23 cellular contexts compared by ENCODE assay signal in genomic region chr6:5303711-5304110, GRCh38. TPM values are rescaled to one million over a fixed set of nuclear protein-coding genes. Genes with fewer than 3 reads are reported as not detected.
A peak's percentile ranks its signal among the peaks of the same experiment; 100 is the strongest.
DNase-seq lines count a peak whose midpoint lies in the region; ATAC-seq, FAIRE-seq and TF ChIP-seq lines count a peak whose summit lies in the region.
"Had no signal": no experiment of that assay in that cellular context is flagged by ENCODE, and none has a peak within 500 bp of the region (broad histone marks: within the 10 kb centered on the region; RNA-seq: fewer than 3 reads in every experiment).

No MANE protein-coding gene starts in this region.

- peaks cover 35 to 43% of the 10 kb centered on the region in 2 donors for H3K4me1 Mint-ChIP-seq in natural killer cell treated with Interleukin-12 subunit alpha and Interleukin-12 subunit beta and Interleukin-15 and Interleukin-18, amount 100 ng/mL, for 72 hours (ENCODE audit: low read depth in 2 of 2)
- H3K4me1 Mint-ChIP-seq in natural killer cell, result peaks cover 25 to 42% of the 10 kb centered on the region in 2 donors
- peaks cover 54% of the 10 kb centered on the region for H3K4me1 Mint-ChIP-seq in activated CD4-positive, alpha-beta memory T cell treated with anti-CD3 and anti-CD28 coated beads for 36 hours (ENCODE audit: low read depth)
- H3K4me1 Mint-ChIP-seq in activated naive CD4-positive, alpha-beta T cell treated with anti-CD3 and anti-CD28 coated beads, Interleukin-2, amount 10 ng/mL, durations not matched to agents 7 days and 5 days, result peaks cover 19% of the 10 kb centered on the region

- no peaks in the 10 kb centered on the region for H3K27me3 Mint-ChIP-seq in natural killer cell treated with Interleukin-12 subunit alpha and Interleukin-12 subunit beta and Interleukin-15 and Interleukin-18, amount 100 ng/mL, for 72 hours
- no peaks in the 10 kb centered on the region for H3K27me3 Mint-ChIP-seq in natural killer cell (ENCODE audit: low read depth in 2 of 2)
- H3K27me3 Mint-ChIP-seq in activated CD4-positive, alpha-beta memory T cell treated with anti-CD3 and anti-CD28 coated beads for 36 hours, result no peaks in the 10 kb centered on the region
- H3K27me3 Mint-ChIP-seq in activated naive CD4-positive, alpha-beta T cell treated with anti-CD3 and anti-CD28 coated beads, Interleukin-2, amount 10 ng/mL, durations not matched to agents 7 days and 5 days, result no peaks in the 10 kb centered on the region
- H3K27me3 Mint-ChIP-seq: activated naive CD4-positive, alpha-beta T cell treated with anti-CD3 and anti-CD28 coated beads, Interleukin-2, amount 50 U/mL, for 24 hours; stimulated activated naive CD8-positive, alpha-beta T cell treated with anti-CD3 and anti-CD28 coated beads, Interleukin-15, Interleukin-2, amounts not matched to agents 100 ng/mL and 50 ng/mL, for 24 hours had no signal

- ATAC-seq in natural killer cell treated with Interleukin-12 subunit alpha and Interleukin-12 subunit beta and Interleukin-15 and Interleukin-18, amount 100 ng/mL, for 72 hours, result no peak
- ATAC-seq in natural killer cell, result no peak

- CTCF ChIA-PET in activated CD4-positive, alpha-beta memory T cell treated with anti-CD3 and anti-CD28 coated beads for 36 hours (lab: Charles Lee), result interaction anchor here (0.8 to 5.9 kb wide), 31 partner anchors 9 to 165 kb away, joined by 3 to 77 read pairs (median 5); partner anchors contain the start of genes FARS2 and LYRM4
- CTCF ChIA-PET in activated naive CD4-positive, alpha-beta T cell treated with anti-CD3 and anti-CD28 coated beads, Interleukin-2, amount 10 ng/mL, durations not matched to agents 7 days and 5 days (lab: Charles Lee), result interaction anchor here (1.0 to 6.3 kb wide), 19 partner anchors 14 to 160 kb away, joined by 3 to 67 read pairs (median 7); partner anchors contain the start of genes FARS2 and LYRM4

- H3K4me2 ChIP-seq in hepatocyte, result peak overlapping the region; percentile 59

- no peak overlapping the region for H3K27ac ChIP-seq in hepatocyte
- H3K27ac ChIP-seq: SJCRH30, thoracic aorta, vagina had no signal

- no peak overlapping the region for H2AFZ ChIP-seq in hepatocyte

- H3K9me2 ChIP-seq in hepatocyte (replicated peaks; ENCODE audit: insufficient read depth), result no peaks in the 10 kb centered on the region

- no peak for DNase-seq in natural killer cell treated with Interleukin-12 subunit alpha and Interleukin-12 subunit beta and Interleukin-15 and Interleukin-18, amount 100 ng/mL, for 72 hours (ENCODE audit: low spot score)
- DNase-seq in natural killer cell, result no peak
- no peak for DNase-seq in activated CD4-positive, alpha-beta memory T cell treated with anti-CD3 and anti-CD28 coated beads for 36 hours
- no peak for DNase-seq in hepatocyte (ENCODE audit: low spot score)
- no peak for DNase-seq in NAMALWA (ENCODE audit: low spot score)
- no peak for DNase-seq in activated naive CD4-positive, alpha-beta T cell treated with anti-CD3 and anti-CD28 coated beads, Interleukin-2, amount 10 ng/mL, durations not matched to agents 7 days and 5 days
- DNase-seq in frontal cortex (ENCODE audit: low spot score in 2 of 2), result no peak
- DNase-seq in GF-D8 (lab: John Stamatoyannopoulos, UW), result no peak
- DNase-seq: amygdala, cortex of kidney, foreskin melanocyte, hippocampal formation, NCI-H524 treated with DMSO at 0.1 percent for 48 hours, SJCRH30, T1000 had no signal

- no peaks in the 10 kb centered on the region for H3K36me3 ChIP-seq in hepatocyte (replicated peaks; ENCODE audit: insufficient read depth, low read depth)
- H3K36me3 ChIP-seq: Peyer's patch, SJCRH30, thoracic aorta, vagina had no signal

- H3K36me3 Mint-ChIP-seq in natural killer cell treated with Interleukin-12 subunit alpha and Interleukin-12 subunit beta and Interleukin-15 and Interleukin-18, amount 100 ng/mL, for 72 hours, result no peaks in the 10 kb centered on the region
- H3K36me3 Mint-ChIP-seq in natural killer cell, result no peaks in the 10 kb centered on the region
- peaks cover 5% of the 10 kb centered on the region for H3K36me3 Mint-ChIP-seq in activated CD4-positive, alpha-beta memory T cell treated with anti-CD3 and anti-CD28 coated beads for 36 hours
- no peaks in the 10 kb centered on the region for H3K36me3 Mint-ChIP-seq in activated naive CD4-positive, alpha-beta T cell treated with anti-CD3 and anti-CD28 coated beads, Interleukin-2, amount 10 ng/mL, durations not matched to agents 7 days and 5 days
- H3K36me3 Mint-ChIP-seq: activated naive CD4-positive, alpha-beta T cell treated with anti-CD3 and anti-CD28 coated beads, Interleukin-2, amount 50 U/mL, for 24 hours had no signal

- peaks cover 12% of the 10 kb centered on the region for H3K4me1 ChIP-seq in hepatocyte (ENCODE audit: insufficient read depth)
- H3K4me1 ChIP-seq: Peyer's patch, SJCRH30 had no signal

- TF ChIP-seq CTCF in natural killer cell (IDR thresholded peaks at IDR 0.05) (no peak), hepatocyte (IDR thresholded peaks at IDR 0.05; ENCODE audit: poor library complexity) (no peak)

- no peaks in the 10 kb centered on the region for H4K20me1 ChIP-seq in hepatocyte (ENCODE audit: insufficient read depth, poor library complexity, severe bottlenecking)

- no peak overlapping the region for H3K4me3 ChIP-seq in hepatocyte
- H3K4me3 ChIP-seq: Peyer's patch, SJCRH30, thoracic aorta, vagina had no signal

- peak overlapping the region; percentile 74 for H3K4me3 Mint-ChIP-seq in natural killer cell treated with Interleukin-12 subunit alpha and Interleukin-12 subunit beta and Interleukin-15 and Interleukin-18, amount 100 ng/mL, for 72 hours
- no peak overlapping the region for H3K4me3 Mint-ChIP-seq in natural killer cell
- no peak overlapping the region for H3K4me3 Mint-ChIP-seq in activated CD4-positive, alpha-beta memory T cell treated with anti-CD3 and anti-CD28 coated beads for 36 hours
- no peak overlapping the region for H3K4me3 Mint-ChIP-seq in activated naive CD4-positive, alpha-beta T cell treated with anti-CD3 and anti-CD28 coated beads, Interleukin-2, amount 10 ng/mL, durations not matched to agents 7 days and 5 days
- H3K4me3 Mint-ChIP-seq: activated naive CD4-positive, alpha-beta T cell treated with anti-CD3 and anti-CD28 coated beads, Interleukin-2, amount 50 U/mL, for 24 hours; activated T-helper 1 cell treated with anti-CD3 and anti-CD28 coated beads, Interleukin-12 subunit alpha, Interleukin-12 subunit beta, Interleukin-2, Interleukin-4 antibody, amounts not matched to agents 30 ng/mL and 10 ng/mL and 1 ng/mL, durations not matched to agents 14 hours and 24 hours and 36 hours had no signal

- H3K27me3 ChIP-seq in hepatocyte, result no peaks in the 10 kb centered on the region
- H3K27me3 ChIP-seq: Peyer's patch, SJCRH30, vagina had no signal

- POLR2A ChIA-PET in activated CD4-positive, alpha-beta memory T cell treated with anti-CD3 and anti-CD28 coated beads for 36 hours (lab: Charles Lee), result interaction anchor here (2.1 to 3.6 kb wide), 3 partner anchors 16 to 43 kb away, joined by 8 to 36 read pairs (median 30); partner anchors contain the start of genes FARS2 and LYRM4

- intact Hi-C loops in natural killer cell (cut with micrococcal nuclease), result loop anchor here (1.0 kb wide), 1 partner anchor 160 kb away; no protein-coding TSS in a partner anchor
- intact Hi-C loops in activated CD4-positive, alpha-beta memory T cell treated with anti-CD3 and anti-CD28 coated beads for 36 hours (cut with micrococcal nuclease), result loop anchor here (1.0 kb wide), 2 partner anchors 88 to 160 kb away; no protein-coding TSS in a partner anchor

- H3K9me3 ChIP-seq in hepatocyte (ENCODE audit: low read depth), result no peaks in the 10 kb centered on the region
- H3K9me3 ChIP-seq: Peyer's patch, psoas muscle, SJCRH30, thoracic aorta, vagina had no signal

- H3K27ac Mint-ChIP-seq in natural killer cell treated with Interleukin-12 subunit alpha and Interleukin-12 subunit beta and Interleukin-15 and Interleukin-18, amount 100 ng/mL, for 72 hours, result peak overlapping the region in 1 of 2 donors; percentile 57
- H3K27ac Mint-ChIP-seq in natural killer cell, result no peak overlapping the region
- H3K27ac Mint-ChIP-seq in activated CD4-positive, alpha-beta memory T cell treated with anti-CD3 and anti-CD28 coated beads for 36 hours, result peak overlapping the region; percentile 87
- no peak overlapping the region for H3K27ac Mint-ChIP-seq in activated naive CD4-positive, alpha-beta T cell treated with anti-CD3 and anti-CD28 coated beads, Interleukin-2, amount 10 ng/mL, durations not matched to agents 7 days and 5 days
- H3K27ac Mint-ChIP-seq: activated naive CD4-positive, alpha-beta T cell treated with anti-CD3 and anti-CD28 coated beads, Interleukin-2, amount 50 U/mL, for 24 hours; activated T-helper 1 cell treated with anti-CD3 and anti-CD28 coated beads, Interleukin-12 subunit alpha, Interleukin-12 subunit beta, Interleukin-2, Interleukin-4 antibody, amounts not matched to agents 30 ng/mL and 10 ng/mL and 1 ng/mL, durations not matched to agents 14 hours and 24 hours and 36 hours; stimulated activated naive CD8-positive, alpha-beta T cell treated with anti-CD3 and anti-CD28 coated beads, Interleukin-15, Interleukin-2, amounts not matched to agents 100 ng/mL and 50 ng/mL, for 24 hours had no signal

- H3K9me3 Mint-ChIP-seq in natural killer cell treated with Interleukin-12 subunit alpha and Interleukin-12 subunit beta and Interleukin-15 and Interleukin-18, amount 100 ng/mL, for 72 hours, result no peaks in the 10 kb centered on the region
- no peaks in the 10 kb centered on the region for H3K9me3 Mint-ChIP-seq in natural killer cell
- H3K9me3 Mint-ChIP-seq in activated CD4-positive, alpha-beta memory T cell treated with anti-CD3 and anti-CD28 coated beads for 36 hours, result no peaks in the 10 kb centered on the region
- no peaks in the 10 kb centered on the region for H3K9me3 Mint-ChIP-seq in activated naive CD4-positive, alpha-beta T cell treated with anti-CD3 and anti-CD28 coated beads, Interleukin-2, amount 10 ng/mL, durations not matched to agents 7 days and 5 days
- H3K9me3 Mint-ChIP-seq: activated naive CD4-positive, alpha-beta T cell treated with anti-CD3 and anti-CD28 coated beads, Interleukin-2, amount 50 U/mL, for 24 hours; activated T-helper 1 cell treated with anti-CD3 and anti-CD28 coated beads, Interleukin-12 subunit alpha, Interleukin-12 subunit beta, Interleukin-2, Interleukin-4 antibody, amounts not matched to agents 30 ng/mL and 10 ng/mL and 1 ng/mL, durations not matched to agents 14 hours and 24 hours and 36 hours; CD8-positive, alpha-beta T cell; stimulated activated naive CD8-positive, alpha-beta T cell treated with anti-CD3 and anti-CD28 coated beads, Interleukin-15, Interleukin-2, amounts not matched to agents 100 ng/mL and 50 ng/mL, for 24 hours had no signal

- WGBS in hepatocyte (ENCODE audit: low lambda C conversion rate, missing lambda C conversion rate), result 78% methylated on average over 8 of the region's 8 CpGs

- no peak for FAIRE-seq in frontal cortex (lab: Jason Lieb, UNC)

- H3K79me2 ChIP-seq in hepatocyte, result peaks cover 32% of the 10 kb centered on the region

RNA-seq across cellular contexts. Expression of gene FARS2, which starts 42.4 kb away (rescaled TPM):
- total RNA-seq in natural killer cell treated with Interleukin-12 subunit alpha and Interleukin-12 subunit beta and Interleukin-15 and Interleukin-18, amount 100 ng/mL, for 72 hours, result 10 to 100 TPM; 20.4 to 41.7 TPM
- 10 to 100 TPM; 15.3 to 24.8 (median 22.7) TPM for total RNA-seq in natural killer cell
- 10 to 100 TPM; 22.7 to 23.7 TPM for total RNA-seq in activated CD4-positive, alpha-beta memory T cell treated with anti-CD3 and anti-CD28 coated beads for 36 hours
- total RNA-seq in hepatocyte, result 9.9 and 12.4 TPM in 2 replicates
- polyA plus RNA-seq in hepatocyte, result 11.6 and 15.4 TPM in 2 replicates
- 19.6 TPM for total RNA-seq in frontal cortex

RNA-seq across cellular contexts. Expression of gene LYRM4, which starts 43.0 kb away (rescaled TPM):
- 10 to 100 TPM; 27.7 to 43.0 TPM for total RNA-seq in natural killer cell treated with Interleukin-12 subunit alpha and Interleukin-12 subunit beta and Interleukin-15 and Interleukin-18, amount 100 ng/mL, for 72 hours
- 10 to 100 TPM in 2 of 3 donors, 1 to 10 TPM in 1; 9.1 to 11.4 (median 11.1) TPM for total RNA-seq in natural killer cell
- total RNA-seq in activated CD4-positive, alpha-beta memory T cell treated with anti-CD3 and anti-CD28 coated beads for 36 hours, result 10 to 100 TPM; 50.6 to 53.6 TPM
- total RNA-seq in hepatocyte, result 19.0 and 22.9 TPM in 2 replicates
- 20.5 and 23.8 TPM in 2 replicates for polyA plus RNA-seq in hepatocyte
- 14.7 TPM for total RNA-seq in frontal cortex
